21 cellular contexts compared by ENCODE assay signal in genomic region chr9:99516657-99517049, GRCh38.
DNase-seq lines count a peak whose midpoint lies in the region; ATAC-seq and TF ChIP-seq lines count a peak whose summit lies in the region.
"Had no signal": no experiment of that assay in that cellular context is flagged by ENCODE, and none has a peak within 500 bp of the region (broad histone marks: within the 10 kb centered on the region; RNA-seq: fewer than 3 reads in every experiment).

No MANE protein-coding gene starts in this region.

- H4K20me1 ChIP-seq in GM23248 (ENCODE audit: insufficient read depth) (no peaks in the 10 kb centered on the region), osteoblast (ENCODE audit: insufficient read depth, low read length) (no peaks in the 10 kb centered on the region)

- no peak for TF ChIP-seq EP300 in upper lobe of left lung (IDR thresholded peaks at IDR 0.05)

- H3K4me2 ChIP-seq in GM23248 (ENCODE audit: unreplicated experiment) = no peak overlapping the region
- H3K4me2 ChIP-seq in osteoblast (ENCODE audit: insufficient read depth, low read length) = no peak overlapping the region

- no peaks in the 10 kb centered on the region for H3K9me2 ChIP-seq in GM23248 (ENCODE audit: insufficient read depth)

- H3K27ac ChIP-seq in GM23248 (no peak overlapping the region), osteoblast (ENCODE audit: low read depth, low read length) (no peak overlapping the region), upper lobe of left lung (no peak overlapping the region)
- H3K27ac ChIP-seq: body of pancreas, lower lobe of right lung, thyroid gland, VCaP had no signal

- no peak overlapping the region for H3K4me3 Mint-ChIP-seq in activated T-helper 2 cell treated with anti-CD3 and anti-CD28 coated beads, Interferon-gamma antibody, Interleukin-2, Interleukin-4, amounts not matched to agents 10 μg/mL and 5 μg/mL and 100 μg/mL, durations not matched to agents 14 hours and 24 hours and 36 hours (ENCODE audit: low read depth)
- H3K4me3 Mint-ChIP-seq: activated CD8-positive, alpha-beta memory T cell treated with anti-CD3 and anti-CD28 coated beads, Interleukin-2, amount 10 ng/mL, durations not matched to agents 7 days and 5 days; activated naive CD8-positive, alpha-beta T cell; CD4-positive, CD25-positive, alpha-beta regulatory T cell had no signal

- no peaks in the 10 kb centered on the region for H3K36me3 ChIP-seq in GM23248 (ENCODE audit: low read depth)
- H3K36me3 ChIP-seq in osteoblast (ENCODE audit: insufficient read depth, low read length) = no peaks in the 10 kb centered on the region
- no peaks in the 10 kb centered on the region for H3K36me3 ChIP-seq in H7 (replicated peaks; ENCODE audit: control insufficient read depth, insufficient read depth, low read length)
- H3K36me3 ChIP-seq in upper lobe of left lung = no peaks in the 10 kb centered on the region
- H3K36me3 ChIP-seq: lower lobe of right lung, thyroid gland had no signal

- no peak overlapping the region for H3K9ac ChIP-seq in GM23248

- H3K4me3 ChIP-seq in GM23248 = no peak overlapping the region
- no peak overlapping the region for H3K4me3 ChIP-seq in osteoblast (ENCODE audit: insufficient read depth, low read length)
- H3K4me3 ChIP-seq in H7 (ENCODE audit: insufficient read depth, low read depth, low read length) = no peak overlapping the region
- no peak overlapping the region for H3K4me3 ChIP-seq in upper lobe of left lung
- H3K4me3 ChIP-seq: body of pancreas, lower lobe of right lung, skin epidermis, thyroid gland had no signal

- intact Hi-C loops in activated T-helper 2 cell treated with anti-CD3 and anti-CD28 coated beads, Interferon-gamma antibody, Interleukin-2, Interleukin-4, amounts not matched to agents 10 μg/mL and 5 μg/mL and 100 μg/mL, durations not matched to agents 14 hours and 24 hours and 36 hours (cut with micrococcal nuclease) = loop anchor here (2.0 to 5.0 kb wide), 2 partner anchors 206 to 302 kb away; no protein-coding TSS in a partner anchor

- TF ChIP-seq CTCF in osteoblast (IDR thresholded peaks at IDR 0.05; ENCODE audit: extremely low read depth, low read depth, low read length) (no peak), upper lobe of left lung (IDR thresholded peaks at IDR 0.05) (no peak)

- peaks cover 24% of the 10 kb centered on the region for H3K4me1 Mint-ChIP-seq in activated T-helper 2 cell treated with anti-CD3 and anti-CD28 coated beads, Interferon-gamma antibody, Interleukin-2, Interleukin-4, amounts not matched to agents 10 μg/mL and 5 μg/mL and 100 μg/mL, durations not matched to agents 14 hours and 24 hours and 36 hours (ENCODE audit: low read depth)
- H3K4me1 Mint-ChIP-seq: CD4-positive, CD25-positive, alpha-beta regulatory T cell had no signal

- WGBS in GM23248 (ENCODE audit: low coverage in 1 of 2, low lambda C conversion rate in 2 of 2, missing lambda C conversion rate in 2 of 2), 2 experiments = 53 to 75% methylated on average over 1 of the region's 1 CpG
- WGBS in upper lobe of left lung, 2 donors = 75 to 88% methylated on average over 1 of the region's 1 CpG

- H2AFZ ChIP-seq in GM23248 (no peak overlapping the region), osteoblast (ENCODE audit: low read length) (no peak overlapping the region)

- peak overlapping the region; percentile 54 for H3K27ac Mint-ChIP-seq in activated T-helper 2 cell treated with anti-CD3 and anti-CD28 coated beads, Interferon-gamma antibody, Interleukin-2, Interleukin-4, amounts not matched to agents 10 μg/mL and 5 μg/mL and 100 μg/mL, durations not matched to agents 14 hours and 24 hours and 36 hours
- H3K27ac Mint-ChIP-seq: activated CD8-positive, alpha-beta memory T cell treated with anti-CD3 and anti-CD28 coated beads, Interleukin-2, amount 10 ng/mL, durations not matched to agents 7 days and 5 days; activated naive CD8-positive, alpha-beta T cell had no signal

- no peak for ATAC-seq in HG02642 (IDR thresholded peaks at IDR 0.05; ENCODE audit: poor library complexity, unreplicated experiment)
- no peak for ATAC-seq in upper lobe of left lung (ENCODE audit: low FRiP score in 2 of 2)
- ATAC-seq: activated CD8-positive, alpha-beta memory T cell treated with anti-CD3 and anti-CD28 coated beads, Interleukin-2, amount 10 ng/mL, durations not matched to agents 7 days and 5 days; body of pancreas had no signal

- DNase-seq in activated CD4-positive, alpha-beta T cell treated with anti-CD3 and anti-CD28 coated beads for 48 hours = peak; percentile 33
- DNase-seq in activated CD4-positive, alpha-beta T cell treated with anti-CD3 and anti-CD28 coated beads, Interleukin-2, amount 50 U/mL, for 4 hours = no peak
- DNase-seq in GM23248 = peak; percentile 41
- DNase-seq in activated T-helper 2 cell treated with anti-CD3 and anti-CD28 coated beads, Interferon-gamma antibody, Interleukin-2, Interleukin-4, amounts not matched to agents 10 μg/mL and 5 μg/mL and 100 μg/mL, durations not matched to agents 14 hours and 24 hours and 36 hours (ENCODE audit: low spot score) = no peak
- peak; percentile 35 for DNase-seq in osteoblast (ENCODE audit: insufficient read length, low spot score, missing footprints)
- no peak for DNase-seq in H7
- DNase-seq in upper lobe of left lung = no peak
- DNase-seq: activated CD8-positive, alpha-beta memory T cell treated with anti-CD3 and anti-CD28 coated beads, Interleukin-2, amount 10 ng/mL, durations not matched to agents 7 days and 5 days; body of pancreas; CD4-positive, CD25-positive, alpha-beta regulatory T cell; GOT3; IMR-90; lower lobe of right lung; NCI-H2029 treated with DMSO at 0.1 percent for 48 hours; NCI-H446 treated with DMSO at 0.1 percent for 48 hours; SHP77; thyroid gland had no signal

- H3K4me1 ChIP-seq in GM23248 (ENCODE audit: insufficient read depth) (no peaks in the 10 kb centered on the region), osteoblast (ENCODE audit: insufficient read depth, low read length) (no peaks in the 10 kb centered on the region), upper lobe of left lung (no peaks in the 10 kb centered on the region)
- H3K4me1 ChIP-seq: body of pancreas, lower lobe of right lung, thyroid gland had no signal

- no peaks in the 10 kb centered on the region for H3K27me3 ChIP-seq in GM23248 (replicated peaks; ENCODE audit: insufficient read depth)
- no peaks in the 10 kb centered on the region for H3K27me3 ChIP-seq in osteoblast (ENCODE audit: insufficient read depth, low read length)
- no peaks in the 10 kb centered on the region for H3K27me3 ChIP-seq in H7 (ENCODE audit: control insufficient read depth, insufficient read depth, low read length)
- no peaks in the 10 kb centered on the region for H3K27me3 ChIP-seq in upper lobe of left lung
- H3K27me3 ChIP-seq: body of pancreas, thyroid gland had no signal

- H3F3A ChIP-seq in GM23248 (ENCODE audit: insufficient read depth) = no peaks in the 10 kb centered on the region

- in situ Hi-C loops in GM23248 (cut with MboI) = no loop called here

- no peaks in the 10 kb centered on the region for H3K9me3 Mint-ChIP-seq in activated T-helper 2 cell treated with anti-CD3 and anti-CD28 coated beads, Interferon-gamma antibody, Interleukin-2, Interleukin-4, amounts not matched to agents 10 μg/mL and 5 μg/mL and 100 μg/mL, durations not matched to agents 14 hours and 24 hours and 36 hours
- H3K9me3 Mint-ChIP-seq: CD4-positive, CD25-positive, alpha-beta regulatory T cell had no signal

- no peaks in the 10 kb centered on the region for H3K27me3 Mint-ChIP-seq in activated T-helper 2 cell treated with anti-CD3 and anti-CD28 coated beads, Interferon-gamma antibody, Interleukin-2, Interleukin-4, amounts not matched to agents 10 μg/mL and 5 μg/mL and 100 μg/mL, durations not matched to agents 14 hours and 24 hours and 36 hours (ENCODE audit: low read depth)

- H3K36me3 Mint-ChIP-seq in activated T-helper 2 cell treated with anti-CD3 and anti-CD28 coated beads, Interferon-gamma antibody, Interleukin-2, Interleukin-4, amounts not matched to agents 10 μg/mL and 5 μg/mL and 100 μg/mL, durations not matched to agents 14 hours and 24 hours and 36 hours (ENCODE audit: low read depth) = no peaks in the 10 kb centered on the region
- H3K36me3 Mint-ChIP-seq: activated CD8-positive, alpha-beta memory T cell treated with anti-CD3 and anti-CD28 coated beads, Interleukin-2, amount 10 ng/mL, durations not matched to agents 7 days and 5 days; activated naive CD8-positive, alpha-beta T cell; CD4-positive, CD25-positive, alpha-beta regulatory T cell had no signal

- no peaks in the 10 kb centered on the region for H3K79me2 ChIP-seq in GM23248 (ENCODE audit: insufficient read depth)
- no peaks in the 10 kb centered on the region for H3K79me2 ChIP-seq in osteoblast (ENCODE audit: insufficient read depth, low read length)

- TF ChIP-seq POLR2A in upper lobe of left lung (IDR thresholded peaks at IDR 0.05) = no peak

- no peaks in the 10 kb centered on the region for H3K9me3 ChIP-seq in GM23248 (ENCODE audit: low read depth)
- H3K9me3 ChIP-seq in osteoblast (ENCODE audit: low read depth, low read length) = no peaks in the 10 kb centered on the region
- no peaks in the 10 kb centered on the region for H3K9me3 ChIP-seq in upper lobe of left lung
- H3K9me3 ChIP-seq: body of pancreas, lower lobe of right lung, thyroid gland had no signal

Comparison
In these comparisons a context has a peak if more than half of its experiments do, and no peak if none do; other contexts are left out.
1. DNase-seq: peak in activated CD4-positive, alpha-beta T cell treated with anti-CD3 and anti-CD28 coated beads for 48 hours (single experiment), GM23248 (single experiment) and osteoblast (single experiment); none in activated CD4-positive, alpha-beta T cell treated with anti-CD3 and anti-CD28 coated beads, Interleukin-2, amount 50 U/mL, for 4 hours (0 of 2), activated T-helper 2 cell treated with anti-CD3 and anti-CD28 coated beads, Interferon-gamma antibody, Interleukin-2, Interleukin-4, amounts not matched to agents 10 μg/mL and 5 μg/mL and 100 μg/mL, durations not matched to agents 14 hours and 24 hours and 36 hours (single experiment), H7 (single experiment) and upper lobe of left lung (0 of 2).